10 cellular contexts compared by ENCODE assay signal in genomic region chr16:46748775-46749705, GRCh38. TPM values are rescaled to one million over a fixed set of nuclear protein-coding genes. Genes with fewer than 3 reads are reported as not detected.
DNase-seq lines count a peak whose midpoint lies in the region; ATAC-seq and TF ChIP-seq lines count a peak whose summit lies in the region.
"Had no signal": no experiment of that assay in that cellular context is flagged by ENCODE, and none has a peak within 500 bp of the region (broad histone marks: within the 10 kb centered on the region; RNA-seq: fewer than 3 reads in every experiment).

No MANE protein-coding gene starts in this region.

- H3K27ac ChIP-seq in coronary artery (no peak overlapping the region), esophagus squamous epithelium (no peak overlapping the region)
- H3K27ac ChIP-seq in naive thymus-derived CD4-positive, alpha-beta T cell (ENCODE audit: low read depth, low read length), result no peak overlapping the region

- POLR2A ChIA-PET in naive thymus-derived CD4-positive, alpha-beta T cell (lab: Charles Lee), result no interaction called here

- peak overlapping the region; percentile 50 for H3K4me3 Mint-ChIP-seq in type B pancreatic cell
- no peak overlapping the region for H3K4me3 Mint-ChIP-seq in naive thymus-derived CD4-positive, alpha-beta T cell
- H3K4me3 Mint-ChIP-seq: activated naive CD4-positive, alpha-beta T cell treated with anti-CD3 and anti-CD28 coated beads for 36 hours had no signal

- DNase-seq in NCI-H187 (lab: John Stamatoyannopoulos, UW) (peak; percentile 14 to 61), NCI-H187 treated with DMSO at 0.1 percent for 48 hours (lab: John Stamatoyannopoulos, UW) (no peak), coronary artery (ENCODE audit: low spot score) (peak; percentile 21), type B pancreatic cell (ENCODE audit: extremely low spot score, unreplicated experiment) (no peak), esophagus squamous epithelium (lab: John Stamatoyannopoulos, UW) (no peak)
- no peak for DNase-seq in naive thymus-derived CD4-positive, alpha-beta T cell
- DNase-seq in activated CD4-positive, alpha-beta T cell treated with anti-CD3 and anti-CD28 coated beads, Interleukin-2, amount 50 U/mL, for 48 hours, result no peak
- DNase-seq: 8988T; activated naive CD4-positive, alpha-beta T cell treated with anti-CD3 and anti-CD28 coated beads for 36 hours had no signal

- no peaks in the 10 kb centered on the region for H3K9me3 ChIP-seq in naive thymus-derived CD4-positive, alpha-beta T cell (ENCODE audit: control insufficient read depth in 2 of 3, low read length in 3 of 3)
- H3K9me3 ChIP-seq in esophagus squamous epithelium, result no peaks in the 10 kb centered on the region

- no peak for TF ChIP-seq POLR2A in esophagus squamous epithelium (IDR thresholded peaks at IDR 0.05)

- H3K27me3 ChIP-seq in naive thymus-derived CD4-positive, alpha-beta T cell (ENCODE audit: control insufficient read depth in 2 of 2, insufficient read depth in 2 of 2, low read length in 2 of 2), result no peaks in the 10 kb centered on the region
- peaks cover 0 to 13% (median 0%) of the 10 kb centered on the region in 4 donors for H3K27me3 ChIP-seq in esophagus squamous epithelium

- peak overlapping the region; percentile 83 for H3K27ac Mint-ChIP-seq in type B pancreatic cell
- no peak overlapping the region for H3K27ac Mint-ChIP-seq in naive thymus-derived CD4-positive, alpha-beta T cell
- H3K27ac Mint-ChIP-seq: activated naive CD4-positive, alpha-beta T cell treated with anti-CD3 and anti-CD28 coated beads for 36 hours had no signal

- intact Hi-C loops in naive thymus-derived CD4-positive, alpha-beta T cell (cut with micrococcal nuclease), result no loop called here
- intact Hi-C loops in esophagus squamous epithelium (cut with DNase I), result no loop called here

- no peaks in the 10 kb centered on the region for H3K4me1 ChIP-seq in naive thymus-derived CD4-positive, alpha-beta T cell (ENCODE audit: control insufficient read depth in 2 of 2, insufficient read depth in 2 of 2, low read length in 2 of 2)
- H3K4me1 ChIP-seq in esophagus squamous epithelium, result no peaks in the 10 kb centered on the region

- H3K4me3 ChIP-seq in coronary artery (no peak overlapping the region), esophagus squamous epithelium (no peak overlapping the region)
- H3K4me3 ChIP-seq in naive thymus-derived CD4-positive, alpha-beta T cell (ENCODE audit: low read length), result no peak overlapping the region

- CTCF ChIA-PET in naive thymus-derived CD4-positive, alpha-beta T cell (lab: Charles Lee), result no interaction called here

- H3K36me3 ChIP-seq in naive thymus-derived CD4-positive, alpha-beta T cell (ENCODE audit: control insufficient read depth in 2 of 3, insufficient read depth in 3 of 3, low read length in 3 of 3), result no peaks in the 10 kb centered on the region
- H3K36me3 ChIP-seq in esophagus squamous epithelium, result no peaks in the 10 kb centered on the region

- H3K9me3 Mint-ChIP-seq in type B pancreatic cell, result no peaks in the 10 kb centered on the region
- H3K9me3 Mint-ChIP-seq in naive thymus-derived CD4-positive, alpha-beta T cell, result no peaks in the 10 kb centered on the region
- H3K9me3 Mint-ChIP-seq: activated naive CD4-positive, alpha-beta T cell treated with anti-CD3 and anti-CD28 coated beads for 36 hours had no signal

- peak; percentile 73 for ATAC-seq in HG03565 (IDR thresholded peaks at IDR 0.05; ENCODE audit: unreplicated experiment)
- no peak for ATAC-seq in naive thymus-derived CD4-positive, alpha-beta T cell

- no peaks in the 10 kb centered on the region for H3K27me3 Mint-ChIP-seq in type B pancreatic cell
- no peaks in the 10 kb centered on the region for H3K27me3 Mint-ChIP-seq in naive thymus-derived CD4-positive, alpha-beta T cell

- 67 to 84% methylated on average over 6 to 19 of the region's 20 CpGs for WGBS in esophagus squamous epithelium, 2 donors

- H3K36me3 Mint-ChIP-seq in type B pancreatic cell, result no peaks in the 10 kb centered on the region
- no peaks in the 10 kb centered on the region for H3K36me3 Mint-ChIP-seq in naive thymus-derived CD4-positive, alpha-beta T cell

- H3K4me1 Mint-ChIP-seq in type B pancreatic cell (ENCODE audit: unreplicated experiment), result peaks cover 19% of the 10 kb centered on the region
- H3K4me1 Mint-ChIP-seq in naive thymus-derived CD4-positive, alpha-beta T cell, result no peaks in the 10 kb centered on the region

- TF ChIP-seq CTCF in coronary artery (IDR thresholded peaks at IDR 0.05), result no peak
- TF ChIP-seq CTCF in type B pancreatic cell (conservative IDR thresholded peaks at IDR 0.05), result no peak
- TF ChIP-seq CTCF in esophagus squamous epithelium (IDR thresholded peaks at IDR 0.05), result no peak

RNA-seq across cellular contexts. Expression of gene MYLK3, which starts 0.9 kb away (rescaled TPM):
- total RNA-seq in type B pancreatic cell (ENCODE audit: low replicate concordance) (0.12 and 0.82 TPM in 2 replicates), esophagus squamous epithelium (under 1 TPM in 3 of 4 donors, not detected in 1; 0.03 to 0.19 (median 0.08) TPM)
- under 1 TPM in 2 of 5 experiments, not detected in 3; 0.20 to 0.42 TPM for total RNA-seq in naive thymus-derived CD4-positive, alpha-beta T cell
- not detected for polyA plus RNA-seq in naive thymus-derived CD4-positive, alpha-beta T cell

RNA-seq across cellular contexts. Expression of gene ORC6, which starts 59.6 kb away (rescaled TPM):
- total RNA-seq in type B pancreatic cell (ENCODE audit: low replicate concordance) (20.7 and 48.8 TPM in 2 replicates), esophagus squamous epithelium (10 to 100 TPM in 2 of 4 donors, 1 to 10 TPM in 2; 3.4 to 12.6 (median 7.7) TPM)
- total RNA-seq in naive thymus-derived CD4-positive, alpha-beta T cell, result 10 to 100 TPM in 1 of 5 experiments, 1 to 10 TPM in 4; 2.7 to 27.3 (median 5.1) TPM
- polyA plus RNA-seq in naive thymus-derived CD4-positive, alpha-beta T cell, result 1 to 10 TPM; 1.1 to 1.4 TPM

Comparison
In these comparisons a context has a peak if more than half of its experiments do, and no peak if none do; other contexts are left out.
1. DNase-seq: peak in NCI-H187 (2 of 2) and coronary artery (single experiment); none in NCI-H187 treated with DMSO at 0.1 percent for 48 hours (single experiment), type B pancreatic cell (single experiment), naive thymus-derived CD4-positive, alpha-beta T cell (0 of 9), esophagus squamous epithelium (single experiment) and activated CD4-positive, alpha-beta T cell treated with anti-CD3 and anti-CD28 coated beads, Interleukin-2, amount 50 U/mL, for 48 hours (0 of 2).